ENCODE assay signal across 28 cellular contexts in the genomic region with DNA sequence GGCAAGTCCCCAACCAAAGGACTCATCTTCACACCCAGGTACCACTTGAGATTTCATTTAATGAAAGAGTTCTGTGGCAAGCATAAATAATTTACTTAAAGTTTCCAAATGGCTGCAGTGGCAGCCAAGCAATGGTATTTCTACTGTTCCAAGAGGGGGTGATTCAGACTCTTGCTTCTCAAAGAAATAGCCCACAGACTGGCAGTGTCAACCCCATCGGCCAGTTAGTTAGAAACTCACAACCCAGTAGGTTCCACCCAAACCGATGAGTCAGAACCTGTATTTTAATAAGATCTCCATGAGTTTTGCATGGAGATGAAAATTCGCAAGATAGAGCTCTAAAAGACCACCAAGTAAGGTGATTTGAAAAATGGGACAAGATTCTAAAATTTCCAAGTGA.
DNase-seq lines count a peak whose midpoint lies in the region; ATAC-seq lines count a peak whose summit lies in the region.
"Had no signal": no experiment of that assay in that cellular context is flagged by ENCODE, and none has a peak within 500 bp of the region (broad histone marks: within the 10 kb centered on the region; RNA-seq: fewer than 3 reads in every experiment).

No MANE protein-coding gene starts in this region.

- no peak overlapping the region for H2BK15ac ChIP-seq in mesenchymal stem cell (ENCODE audit: low read depth, poor library complexity, severe bottlenecking)

- no peak overlapping the region for H3K4me2 ChIP-seq in mesenchymal stem cell (ENCODE audit: low read length, poor library complexity, severe bottlenecking)

- H3K36me3 Mint-ChIP-seq in activated naive CD8-positive, alpha-beta T cell treated with anti-CD3 and anti-CD28 coated beads, Interleukin-2, amount 50 U/mL, for 24 hours (ENCODE audit: low read depth): no peaks in the 10 kb centered on the region
- H3K36me3 Mint-ChIP-seq in activated naive CD8-positive, alpha-beta T cell treated with anti-CD3 and anti-CD28 coated beads for 36 hours: no peaks in the 10 kb centered on the region

- H3K27ac Mint-ChIP-seq in activated naive CD8-positive, alpha-beta T cell treated with anti-CD3 and anti-CD28 coated beads, Interleukin-2, amount 50 U/mL, for 24 hours: no peak overlapping the region
- H3K27ac Mint-ChIP-seq in activated naive CD8-positive, alpha-beta T cell treated with anti-CD3 and anti-CD28 coated beads for 36 hours: no peak overlapping the region
- H3K27ac Mint-ChIP-seq: CD14-positive monocyte had no signal

- no peak overlapping the region for H2BK120ac ChIP-seq in mesenchymal stem cell (ENCODE audit: low read depth, low read length)

- no peak overlapping the region for H3K27ac ChIP-seq in mesenchymal stem cell (ENCODE audit: low read length, poor library complexity, severe bottlenecking)
- H3K27ac ChIP-seq: RWPE1, SK-N-MC had no signal

- H3K4me1 ChIP-seq in mesenchymal stem cell (ENCODE audit: control insufficient read depth, insufficient read depth, low read depth, low read length): peaks cover 2% of the 10 kb centered on the region

- ATAC-seq in activated naive CD8-positive, alpha-beta T cell treated with anti-CD3 and anti-CD28 coated beads, Interleukin-2, amount 50 U/mL, for 24 hours: peak; percentile 47
- no peak for ATAC-seq in GM18519 (IDR thresholded peaks at IDR 0.05; ENCODE audit: low FRiP score, unreplicated experiment)
- no peak for ATAC-seq in HG02759 (IDR thresholded peaks at IDR 0.05; ENCODE audit: unreplicated experiment)
- ATAC-seq: HCT116, K562 had no signal

- H2AK5ac ChIP-seq in mesenchymal stem cell (ENCODE audit: low read length, severe bottlenecking): no peak overlapping the region

- H2BK12ac ChIP-seq in mesenchymal stem cell (ENCODE audit: low read length in 2 of 2): no peak overlapping the region

- peak overlapping the region; percentile 47 for H3K9ac ChIP-seq in mesenchymal stem cell (ENCODE audit: low read length)

- no peak overlapping the region for H3K18ac ChIP-seq in mesenchymal stem cell (ENCODE audit: low read depth in 1 of 2, low read length in 2 of 2)

- H3K27me3 ChIP-seq in mesenchymal stem cell (ENCODE audit: control insufficient read depth in 1 of 2, insufficient read depth in 1 of 2, low read length in 2 of 2): peaks cover 4 to 6% of the 10 kb centered on the region in 2 experiments
- H3K27me3 ChIP-seq: BE2C had no signal

- H3K23ac ChIP-seq in mesenchymal stem cell (ENCODE audit: low read length in 2 of 2): no peak overlapping the region

- H3K9me3 Mint-ChIP-seq in activated naive CD8-positive, alpha-beta T cell treated with anti-CD3 and anti-CD28 coated beads, Interleukin-2, amount 50 U/mL, for 24 hours: no peaks in the 10 kb centered on the region
- no peaks in the 10 kb centered on the region for H3K9me3 Mint-ChIP-seq in activated naive CD8-positive, alpha-beta T cell treated with anti-CD3 and anti-CD28 coated beads for 36 hours
- H3K9me3 Mint-ChIP-seq: CD8-positive, alpha-beta memory T cell had no signal

- H3K4me3 ChIP-seq in mesenchymal stem cell (ENCODE audit: insufficient read depth in 1 of 2, low read depth in 1 of 2, low read length in 2 of 2): no peak overlapping the region
- H3K4me3 ChIP-seq: K562, SK-N-MC had no signal

- peaks cover 39% of the 10 kb centered on the region for H3K4me1 Mint-ChIP-seq in activated naive CD8-positive, alpha-beta T cell treated with anti-CD3 and anti-CD28 coated beads, Interleukin-2, amount 50 U/mL, for 24 hours
- peaks cover 12% of the 10 kb centered on the region for H3K4me1 Mint-ChIP-seq in activated naive CD8-positive, alpha-beta T cell treated with anti-CD3 and anti-CD28 coated beads for 36 hours

- H3K79me1 ChIP-seq in mesenchymal stem cell (replicated peaks; ENCODE audit: low read length, poor library complexity, severe bottlenecking): no peaks in the 10 kb centered on the region

- no peak overlapping the region for H3K14ac ChIP-seq in mesenchymal stem cell (ENCODE audit: low read length in 2 of 2)

- H4K91ac ChIP-seq in mesenchymal stem cell (ENCODE audit: low read length): no peak overlapping the region

- no peak for DNase-seq in activated naive CD8-positive, alpha-beta T cell treated with anti-CD3 and anti-CD28 coated beads, Interleukin-2, amount 50 U/mL, for 24 hours
- DNase-seq in activated naive CD8-positive, alpha-beta T cell treated with anti-CD3 and anti-CD28 coated beads for 36 hours: no peak
- DNase-seq in astrocyte of the hippocampus (ENCODE audit: low read depth, low spot score): peak; percentile 36
- no peak for DNase-seq in mesenchymal stem cell
- DNase-seq in stromal cell of bone marrow (ENCODE audit: low read depth): peak; percentile 54
- no peak for DNase-seq in NCI-H2107 treated with DMSO at 0.1 percent for 48 hours (lab: John Stamatoyannopoulos, UW; ENCODE audit: unreplicated experiment)
- DNase-seq: 8988T; ACHN; BE2C; CD8-positive, alpha-beta memory T cell; DMS79 treated with DMSO at 0.1 percent for 48 hours; GF-D8; Kasumi-1; MV-4-11; NCI-H1105 treated with DMSO at 0.1 percent for 48 hours; NCI-H146; NCI-H1930; NCI-H2227 treated with DMSO at 0.1 percent for 48 hours; NCI-H510A; NCI-H69; SHP77 treated with DMSO at 0.1 percent for 48 hours had no signal

- no peak overlapping the region for H4K8ac ChIP-seq in mesenchymal stem cell (ENCODE audit: low read length)

- no peak overlapping the region for H3K4ac ChIP-seq in mesenchymal stem cell (ENCODE audit: low read depth in 1 of 2, low read length in 2 of 2)

- 100% methylated on average over 1 of the region's 3 CpGs for WGBS in mesenchymal stem cell

- H2AFZ ChIP-seq in mesenchymal stem cell (ENCODE audit: low read depth, low read length): no peak overlapping the region

- no peak overlapping the region for H3K4me3 Mint-ChIP-seq in activated naive CD8-positive, alpha-beta T cell treated with anti-CD3 and anti-CD28 coated beads, Interleukin-2, amount 50 U/mL, for 24 hours
- H3K4me3 Mint-ChIP-seq in activated naive CD8-positive, alpha-beta T cell treated with anti-CD3 and anti-CD28 coated beads for 36 hours: no peak overlapping the region
- H3K4me3 Mint-ChIP-seq: CD14-positive monocyte; CD8-positive, alpha-beta memory T cell had no signal

- no peaks in the 10 kb centered on the region for H3K36me3 ChIP-seq in mesenchymal stem cell (ENCODE audit: control insufficient read depth in 1 of 2, insufficient read depth in 2 of 2, low read depth in 1 of 2, low read length in 2 of 2)
- H3K36me3 ChIP-seq: BE2C had no signal

- no peak overlapping the region for H2BK5ac ChIP-seq in mesenchymal stem cell (ENCODE audit: low read depth, low read length, poor library complexity, severe bottlenecking)

- H3K27me3 Mint-ChIP-seq in activated naive CD8-positive, alpha-beta T cell treated with anti-CD3 and anti-CD28 coated beads, Interleukin-2, amount 50 U/mL, for 24 hours: peaks cover 24% of the 10 kb centered on the region
- peaks cover 30% of the 10 kb centered on the region for H3K27me3 Mint-ChIP-seq in activated naive CD8-positive, alpha-beta T cell treated with anti-CD3 and anti-CD28 coated beads for 36 hours
- H3K27me3 Mint-ChIP-seq: CD8-positive, alpha-beta memory T cell had no signal

- no peaks in the 10 kb centered on the region for H3K9me3 ChIP-seq in mesenchymal stem cell (ENCODE audit: control insufficient read depth, low read length)
- H3K9me3 ChIP-seq: BE2C had no signal

Comparison
In these comparisons a context has a peak if more than half of its experiments do, and no peak if none do; other contexts are left out.
1. DNase-seq: peak in astrocyte of the hippocampus (single experiment) and stromal cell of bone marrow (single experiment); none in activated naive CD8-positive, alpha-beta T cell treated with anti-CD3 and anti-CD28 coated beads, Interleukin-2, amount 50 U/mL, for 24 hours (single experiment), activated naive CD8-positive, alpha-beta T cell treated with anti-CD3 and anti-CD28 coated beads for 36 hours (single experiment), mesenchymal stem cell (single experiment) and NCI-H2107 treated with DMSO at 0.1 percent for 48 hours (single experiment).